In genomic region chr17:74380959-74381808, GRCh38 we compare ENCODE assay signal across 1 cellular context.
A peak's percentile ranks its signal among the peaks of the same experiment; 100 is the strongest.
TF ChIP-seq lines count a peak whose summit lies in the region.

No MANE protein-coding gene starts in this region.

TF ChIP-seq in K562, 482 proteins besides CTCF, POLR2A, EP300 and RAD21 (continued from another document):
- no peak for TF ChIP-seq E2F8 (IDR thresholded peaks at IDR 0.05; ENCODE audit: low read depth, partially characterized antibody)
- TF ChIP-seq ZBTB26 (CRISPR knock-in tag; IDR thresholded peaks at IDR 0.05) = no peak
- TF ChIP-seq HEY1 (CRISPR knock-in tag; IDR thresholded peaks at IDR 0.05; ENCODE audit: borderline replicate concordance) = no peak
- TF ChIP-seq CC2D1A (IDR thresholded peaks at IDR 0.05) = no peak
- TF ChIP-seq CHD1 (IDR thresholded peaks at IDR 0.05; ENCODE audit: low read length) = no peak
- TF ChIP-seq POLR2B (IDR thresholded peaks at IDR 0.05; ENCODE audit: low read depth, partially characterized antibody) = no peak
- no peak for TF ChIP-seq KAT2B (IDR thresholded peaks at IDR 0.05; ENCODE audit: low read depth, low read length)
- no peak for TF ChIP-seq STAG1 (CRISPR knock-in tag; IDR thresholded peaks at IDR 0.05; ENCODE audit: borderline replicate concordance)
- no peak for TF ChIP-seq HNRNPK (IDR thresholded peaks at IDR 0.05; ENCODE audit: low read depth, low read length, poor library complexity, severe bottlenecking)
- no peak for TF ChIP-seq ZNF586 (CRISPR knock-in tag; conservative IDR thresholded peaks at IDR 0.05)
- TF ChIP-seq, protein P1, sequence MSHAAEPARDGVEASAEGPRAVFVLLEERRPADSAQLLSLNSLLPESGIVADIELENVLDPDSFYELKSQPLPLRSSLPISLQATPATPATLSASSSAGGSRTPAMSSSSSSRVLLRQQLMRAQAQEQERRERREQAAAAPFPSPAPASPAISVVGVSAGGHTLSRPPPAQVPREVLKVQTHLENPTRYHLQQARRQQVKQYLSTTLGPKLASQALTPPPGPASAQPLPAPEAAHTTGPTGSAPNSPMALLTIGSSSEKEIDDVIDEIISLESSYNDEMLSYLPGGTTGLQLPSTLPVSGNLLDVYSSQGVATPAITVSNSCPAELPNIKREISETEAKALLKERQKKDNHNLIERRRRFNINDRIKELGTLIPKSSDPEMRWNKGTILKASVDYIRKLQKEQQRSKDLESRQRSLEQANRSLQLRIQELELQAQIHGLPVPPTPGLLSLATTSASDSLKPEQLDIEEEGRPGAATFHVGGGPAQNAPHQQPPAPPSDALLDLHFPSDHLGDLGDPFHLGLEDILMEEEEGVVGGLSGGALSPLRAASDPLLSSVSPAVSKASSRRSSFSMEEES (CRISPR knock-in tag; IDR thresholded peaks at IDR 0.05) = peak; percentile 92
- TF ChIP-seq, protein P2, sequence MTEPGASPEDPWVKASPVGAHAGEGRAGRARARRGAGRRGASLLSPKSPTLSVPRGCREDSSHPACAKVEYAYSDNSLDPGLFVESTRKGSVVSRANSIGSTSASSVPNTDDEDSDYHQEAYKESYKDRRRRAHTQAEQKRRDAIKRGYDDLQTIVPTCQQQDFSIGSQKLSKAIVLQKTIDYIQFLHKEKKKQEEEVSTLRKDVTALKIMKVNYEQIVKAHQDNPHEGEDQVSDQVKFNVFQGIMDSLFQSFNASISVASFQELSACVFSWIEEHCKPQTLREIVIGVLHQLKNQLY (CRISPR knock-in tag; conservative IDR thresholded peaks at IDR 0.05) = no peak
- no peak for TF ChIP-seq WHSC1 (IDR thresholded peaks at IDR 0.05; ENCODE audit: low read length)
- no peak for TF ChIP-seq HOXB6 (CRISPR knock-in tag; IDR thresholded peaks at IDR 0.05; ENCODE audit: borderline replicate concordance)
- no peak for TF ChIP-seq ZNF277 (CRISPR knock-in tag; IDR thresholded peaks at IDR 0.05; ENCODE audit: borderline replicate concordance)
- TF ChIP-seq, protein P3, sequence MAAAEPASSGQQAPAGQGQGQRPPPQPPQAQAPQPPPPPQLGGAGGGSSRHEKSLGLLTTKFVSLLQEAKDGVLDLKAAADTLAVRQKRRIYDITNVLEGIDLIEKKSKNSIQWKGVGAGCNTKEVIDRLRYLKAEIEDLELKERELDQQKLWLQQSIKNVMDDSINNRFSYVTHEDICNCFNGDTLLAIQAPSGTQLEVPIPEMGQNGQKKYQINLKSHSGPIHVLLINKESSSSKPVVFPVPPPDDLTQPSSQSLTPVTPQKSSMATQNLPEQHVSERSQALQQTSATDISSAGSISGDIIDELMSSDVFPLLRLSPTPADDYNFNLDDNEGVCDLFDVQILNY (CRISPR knock-in tag; IDR thresholded peaks at IDR 0.05) = no peak
- TF ChIP-seq RAD51 (IDR thresholded peaks at IDR 0.05; ENCODE audit: borderline replicate concordance, low read depth) = peak; percentile 66
TF ChIP-seq in K562: peak in this region for 5.
